Comparison of ENCODE assay signal across 7 cellular contexts in genomic region chr2:73780242-73780582, GRCh38. TPM values are rescaled to one million over a fixed set of nuclear protein-coding genes. Genes with fewer than 3 reads are reported as not detected.
DNase-seq lines count a peak whose midpoint lies in the region; ATAC-seq and TF ChIP-seq lines count a peak whose summit lies in the region.

No MANE protein-coding gene starts in this region.

- H3K36me3 ChIP-seq in WERI-Rb-1: peaks cover 18% of the 10 kb centered on the region

- peaks cover 35% of the 10 kb centered on the region for H3K36me3 Mint-ChIP-seq in stimulated activated effector memory CD8-positive, alpha-beta T cell treated with anti-CD3 and anti-CD28 coated beads, Interleukin-12 subunit alpha, Interleukin-12 subunit beta, amount 100 ng/mL, for 72 hours

- ATAC-seq in stimulated activated effector memory CD8-positive, alpha-beta T cell treated with anti-CD3 and anti-CD28 coated beads, Interleukin-12 subunit alpha, Interleukin-12 subunit beta, amount 100 ng/mL, for 72 hours: no peak
- ATAC-seq in esophagus mucosa (no peak), HG03342 (IDR thresholded peaks at IDR 0.05; ENCODE audit: unreplicated experiment) (no peak)

- no peaks in the 10 kb centered on the region for H3K27me3 ChIP-seq in WERI-Rb-1 (ENCODE audit: insufficient read depth, low read depth, severe bottlenecking)

- H3K4me3 ChIP-seq in HFF-Myc (replicated peaks; ENCODE audit: low read depth, low read length) (peak overlapping the region; percentile 77), WERI-Rb-1 (ENCODE audit: low read depth, low read length) (peak overlapping the region; percentile 85), foreskin fibroblast (ENCODE audit: low read depth in 1 of 2, low read length in 2 of 2) (peak overlapping the region; percentile 97 to 100)

- no peaks in the 10 kb centered on the region for H3K9me3 Mint-ChIP-seq in stimulated activated effector memory CD8-positive, alpha-beta T cell treated with anti-CD3 and anti-CD28 coated beads, Interleukin-12 subunit alpha, Interleukin-12 subunit beta, amount 100 ng/mL, for 72 hours

- DNase-seq in HFF-Myc (ENCODE audit: extremely low read depth, low read depth) (no peak), WERI-Rb-1 (no peak), foreskin fibroblast (no peak), islet precursor cell (no peak)
- no peak for DNase-seq in stimulated activated effector memory CD8-positive, alpha-beta T cell treated with anti-CD3 and anti-CD28 coated beads, Interleukin-12 subunit alpha, Interleukin-12 subunit beta, amount 100 ng/mL, for 72 hours (ENCODE audit: low spot score in 2 of 2)

- peak overlapping the region; percentile 94 for H3K4me3 Mint-ChIP-seq in stimulated activated effector memory CD8-positive, alpha-beta T cell treated with anti-CD3 and anti-CD28 coated beads, Interleukin-12 subunit alpha, Interleukin-12 subunit beta, amount 100 ng/mL, for 72 hours

- TF ChIP-seq CTCF in HFF-Myc (IDR thresholded peaks at IDR 0.05; ENCODE audit: low read depth, low read length, missing control alignments) (no peak), WERI-Rb-1 (IDR thresholded peaks at IDR 0.05; ENCODE audit: low read depth, low read length) (no peak), foreskin fibroblast (IDR thresholded peaks at IDR 0.05; ENCODE audit: low read depth, low read length) (no peak)

- peaks cover 24% of the 10 kb centered on the region for H3K4me1 Mint-ChIP-seq in stimulated activated effector memory CD8-positive, alpha-beta T cell treated with anti-CD3 and anti-CD28 coated beads, Interleukin-12 subunit alpha, Interleukin-12 subunit beta, amount 100 ng/mL, for 72 hours

- peak overlapping the region; percentile 94 for H3K27ac Mint-ChIP-seq in stimulated activated effector memory CD8-positive, alpha-beta T cell treated with anti-CD3 and anti-CD28 coated beads, Interleukin-12 subunit alpha, Interleukin-12 subunit beta, amount 100 ng/mL, for 72 hours

- H3K27ac ChIP-seq in WERI-Rb-1: no peak overlapping the region

- H3K9me3 ChIP-seq in WERI-Rb-1 (ENCODE audit: severe bottlenecking): no peaks in the 10 kb centered on the region

RNA-seq across cellular contexts. Expression of gene DUSP11, which starts 0.3 kb away (rescaled TPM):
- 28.8 TPM for total RNA-seq in esophagus mucosa

RNA-seq across cellular contexts. Expression of gene C2orf78, which starts 3.8 kb away (rescaled TPM):
- total RNA-seq in esophagus mucosa: not detected

RNA-seq across cellular contexts. Expression of gene TPRKB, which starts 43.1 kb away (rescaled TPM):
- total RNA-seq in esophagus mucosa: 28.3 TPM

RNA-seq across cellular contexts. Expression of gene STAMBP, which starts 48.5 kb away (rescaled TPM):
- 33.5 TPM for total RNA-seq in esophagus mucosa
